In the genomic region with DNA sequence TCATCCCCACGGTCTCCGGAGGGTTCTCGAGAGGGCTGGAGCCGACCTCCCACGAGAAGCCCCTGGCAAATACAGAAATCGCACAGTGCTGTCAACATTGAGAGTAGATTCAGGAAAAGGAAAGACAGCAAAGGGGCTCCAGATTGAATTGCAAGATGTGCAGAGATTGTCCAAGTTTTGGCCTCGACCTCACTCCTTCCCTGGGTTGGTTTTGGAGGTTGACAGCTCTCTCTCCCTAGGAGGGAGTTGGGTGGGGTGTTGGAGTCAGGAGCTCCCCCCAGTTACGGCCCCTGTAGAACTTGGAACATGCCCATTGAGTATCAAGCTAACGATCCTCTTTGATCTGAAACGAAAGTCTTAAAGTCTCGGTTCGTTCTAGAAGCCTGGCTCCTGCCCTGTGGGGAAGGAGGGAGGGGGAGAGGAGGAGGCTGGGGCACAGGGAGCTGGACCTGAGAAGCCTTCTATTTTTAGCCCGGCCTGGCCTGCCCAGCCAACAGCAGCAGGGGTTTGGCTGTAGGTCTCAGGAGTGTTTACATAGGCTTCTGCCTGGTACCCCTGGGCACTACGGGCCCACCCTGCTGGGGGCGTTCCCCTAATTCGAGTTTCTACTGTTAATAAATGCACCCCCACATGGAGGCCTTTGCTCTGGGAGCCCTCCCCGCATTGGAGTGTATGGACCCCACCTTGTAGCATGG, we compare ENCODE assay signal across 10 cellular contexts. TPM values are rescaled to one million over a fixed set of nuclear protein-coding genes. Genes with fewer than 3 reads are reported as not detected.
DNase-seq lines count a peak whose midpoint lies in the region; ATAC-seq and TF ChIP-seq lines count a peak whose summit lies in the region.
"Had no signal": no experiment of that assay in that cellular context is flagged by ENCODE, and none has a peak within 500 bp of the region (broad histone marks: within the 10 kb centered on the region; RNA-seq: fewer than 3 reads in every experiment).

No MANE protein-coding gene starts in this region.

- peak overlapping the region; percentile 78 for H3K4me2 ChIP-seq in neuronal stem cell (ENCODE audit: insufficient read depth, low read length, poor library complexity, severe bottlenecking)

- H2BK5ac ChIP-seq in neuronal stem cell (ENCODE audit: low read length), result no peak overlapping the region

- no peak overlapping the region for H3K27ac Mint-ChIP-seq in activated T-cell treated with anti-CD3 and anti-CD28 coated beads, Interleukin-2, amount 50 U/mL, for 24 hours
- no peak overlapping the region for H3K27ac Mint-ChIP-seq in T-helper 2 cell treated with Interferon-gamma antibody and Interleukin-4, amounts not matched to agents 5 μg/mL and 100 μg/mL, for 36 hours

- no peak for TF ChIP-seq EP300 in gastroesophageal sphincter (IDR thresholded peaks at IDR 0.05)

- H4K91ac ChIP-seq in neuronal stem cell (ENCODE audit: low read depth, low read length, poor library complexity), result no peak overlapping the region

- peak overlapping the region; percentile 65 for H3K4me3 ChIP-seq in AG10803 (ENCODE audit: low read length)
- H3K4me3 ChIP-seq in SJSA1, result peak overlapping the region; percentile 31
- H3K4me3 ChIP-seq in gastroesophageal sphincter, result peak overlapping the region; percentile 53 to 65
- H3K4me3 ChIP-seq in neuronal stem cell (ENCODE audit: low read length in 2 of 2), result peak overlapping the region; percentile 41 to 70

- no peak overlapping the region for H2BK12ac ChIP-seq in neuronal stem cell (ENCODE audit: low read length)

- no peak overlapping the region for H4K8ac ChIP-seq in neuronal stem cell (ENCODE audit: low read depth, low read length)

- H2AFZ ChIP-seq in neuronal stem cell (ENCODE audit: low read length), result peak overlapping the region; percentile 89

- no peak overlapping the region for H2BK15ac ChIP-seq in neuronal stem cell (ENCODE audit: low read length)

- H3K9ac ChIP-seq in neuronal stem cell (ENCODE audit: low read depth, low read length, poor library complexity), result no peak overlapping the region

- WGBS in gastroesophageal sphincter (ENCODE audit: low coverage in 1 of 2), 2 donors, result 0 to 20% methylated on average over 2 of the region's 17 CpGs
- WGBS in neuronal stem cell (ENCODE audit: extremely low coverage in 2 of 2, insufficient read length in 2 of 2, insufficient replicate concordance in 1 of 2), 2 donors, result no CpG with 5 or more reads among the region's 17 CpGs

- peak overlapping the region; percentile 40 for H2AK5ac ChIP-seq in neuronal stem cell (ENCODE audit: low read depth, low read length)

- no peak overlapping the region for H3K4me3 Mint-ChIP-seq in activated T-cell treated with anti-CD3 and anti-CD28 coated beads, Interleukin-2, amount 50 U/mL, for 24 hours
- H3K4me3 Mint-ChIP-seq in T-helper 2 cell treated with Interferon-gamma antibody and Interleukin-4, amounts not matched to agents 5 μg/mL and 100 μg/mL, for 36 hours, result no peak overlapping the region

- H3K27ac ChIP-seq in SJSA1, result no peak overlapping the region
- peak overlapping the region; percentile 29 to 85 (median 80) for H3K27ac ChIP-seq in gastroesophageal sphincter
- no peak overlapping the region for H3K27ac ChIP-seq in neuronal stem cell (replicated peaks; ENCODE audit: low read length)
- H3K27ac ChIP-seq: VCaP had no signal

- ATAC-seq in gastroesophageal sphincter, result peak; percentile 78

- TF ChIP-seq CTCF in AG10803 (conservative IDR thresholded peaks at IDR 0.05; ENCODE audit: low read length), result no peak
- TF ChIP-seq CTCF in gastroesophageal sphincter (IDR thresholded peaks at IDR 0.05), result no peak

- H3K4me1 ChIP-seq in SJSA1 (replicated peaks) (peaks cover 23% of the 10 kb centered on the region), gastroesophageal sphincter (peaks cover 0 to 42% (median 4%) of the 10 kb centered on the region in 3 donors), neuronal stem cell (ENCODE audit: control insufficient read depth in 2 of 2, insufficient read depth in 1 of 2, low read depth in 1 of 2, low read length in 2 of 2) (peaks cover 3 to 7% of the 10 kb centered on the region in 2 donors)

- peak; percentile 59 for DNase-seq in AG10803 (ENCODE audit: low read depth)
- DNase-seq in SJSA1 (ENCODE audit: low read depth in 1 of 2, low spot score in 2 of 2), result no peak
- DNase-seq in neuronal stem cell (ENCODE audit: low spot score), result no peak
- no peak for DNase-seq in activated T-cell treated with anti-CD3 and anti-CD28 coated beads, Interleukin-2, amount 50 U/mL, for 24 hours
- DNase-seq in NCI-H2029 (lab: John Stamatoyannopoulos, UW), result no peak
- no peak for DNase-seq in T-helper 2 cell treated with Interferon-gamma antibody and Interleukin-4, amounts not matched to agents 5 μg/mL and 100 μg/mL, for 36 hours (ENCODE audit: low spot score)
- no peak for DNase-seq in SKM-1 treated with dmso at 0.1 percent for 144 hours (lab: John Stamatoyannopoulos, UW; ENCODE audit: unreplicated experiment)

- H3K36me3 ChIP-seq in SJSA1, result no peaks in the 10 kb centered on the region
- peaks cover 0 to 9% of the 10 kb centered on the region in 2 donors for H3K36me3 ChIP-seq in gastroesophageal sphincter
- no peaks in the 10 kb centered on the region for H3K36me3 ChIP-seq in neuronal stem cell (replicated peaks in 1 of 2; ENCODE audit: control insufficient read depth in 2 of 2, insufficient read depth in 2 of 2, low read length in 2 of 2)

- H3K27me3 ChIP-seq in SJSA1 (replicated peaks) (no peaks in the 10 kb centered on the region), gastroesophageal sphincter (peaks cover 7% of the 10 kb centered on the region), neuronal stem cell (ENCODE audit: control insufficient read depth in 3 of 3, insufficient read depth in 3 of 3, low read depth in 1 of 3, low read length in 3 of 3) (peaks cover 0 to 63% (median 30%) of the 10 kb centered on the region in 3 experiments)

- H3K23ac ChIP-seq in neuronal stem cell (ENCODE audit: low read depth, low read length, poor library complexity), result no peak overlapping the region

- no peaks in the 10 kb centered on the region for H3K79me1 ChIP-seq in neuronal stem cell (ENCODE audit: low read depth, low read length)

- peaks cover 6% of the 10 kb centered on the region for H3K4me1 Mint-ChIP-seq in activated T-cell treated with anti-CD3 and anti-CD28 coated beads, Interleukin-2, amount 50 U/mL, for 24 hours (ENCODE audit: low read depth)
- no peaks in the 10 kb centered on the region for H3K4me1 Mint-ChIP-seq in T-helper 2 cell treated with Interferon-gamma antibody and Interleukin-4, amounts not matched to agents 5 μg/mL and 100 μg/mL, for 36 hours (ENCODE audit: low read depth)

- no peaks in the 10 kb centered on the region for H3K9me3 ChIP-seq in SJSA1 (replicated peaks)
- no peaks in the 10 kb centered on the region for H3K9me3 ChIP-seq in gastroesophageal sphincter
- H3K9me3 ChIP-seq in neuronal stem cell (replicated peaks in 1 of 2; ENCODE audit: control insufficient read depth in 2 of 2, insufficient read depth in 1 of 2, low read depth in 1 of 2, low read length in 2 of 2), result no peaks in the 10 kb centered on the region

- H3K14ac ChIP-seq in neuronal stem cell (ENCODE audit: low read length), result no peak overlapping the region

- H3K18ac ChIP-seq in neuronal stem cell (ENCODE audit: low read length), result no peak overlapping the region

- H3K9me3 Mint-ChIP-seq in activated T-cell treated with anti-CD3 and anti-CD28 coated beads, Interleukin-2, amount 50 U/mL, for 24 hours, result no peaks in the 10 kb centered on the region
- H3K9me3 Mint-ChIP-seq in T-helper 2 cell treated with Interferon-gamma antibody and Interleukin-4, amounts not matched to agents 5 μg/mL and 100 μg/mL, for 36 hours, result no peaks in the 10 kb centered on the region

- TF ChIP-seq POLR2A in gastroesophageal sphincter (IDR thresholded peaks at IDR 0.05), result no peak

- H3K4ac ChIP-seq in neuronal stem cell (ENCODE audit: low read length), result no peak overlapping the region

- peaks cover 34% of the 10 kb centered on the region for H3K27me3 Mint-ChIP-seq in activated T-cell treated with anti-CD3 and anti-CD28 coated beads, Interleukin-2, amount 50 U/mL, for 24 hours
- H3K27me3 Mint-ChIP-seq in T-helper 2 cell treated with Interferon-gamma antibody and Interleukin-4, amounts not matched to agents 5 μg/mL and 100 μg/mL, for 36 hours (ENCODE audit: low read depth), result peaks cover 24% of the 10 kb centered on the region

- no peaks in the 10 kb centered on the region for H3K36me3 Mint-ChIP-seq in activated T-cell treated with anti-CD3 and anti-CD28 coated beads, Interleukin-2, amount 50 U/mL, for 24 hours (ENCODE audit: low read depth)
- no peaks in the 10 kb centered on the region for H3K36me3 Mint-ChIP-seq in T-helper 2 cell treated with Interferon-gamma antibody and Interleukin-4, amounts not matched to agents 5 μg/mL and 100 μg/mL, for 36 hours (ENCODE audit: low read depth)

- no peak overlapping the region for H2BK120ac ChIP-seq in neuronal stem cell (ENCODE audit: low read depth, low read length)

RNA-seq across cellular contexts. Expression of a gene that starts 0.7 kb away (rescaled TPM):
- total RNA-seq in SJSA1 (2014; rRNA removed; shearing (Covaris generic)), result 0.05 TPM in 1 of 2 replicates, not detected in the other
- total RNA-seq in gastroesophageal sphincter, result 1 to 10 TPM in 3 of 4 donors, under 1 TPM in 1; 0.64 to 4.8 (median 3.2) TPM
- 0.04 TPM for polyA plus RNA-seq in neuronal stem cell (2013, experiment 1 of 2)
- 0.03 TPM for polyA plus RNA-seq in neuronal stem cell (2013, experiment 2 of 2)
- total RNA-seq: subcutaneous adipose tissue had no signal

Comparison
In these comparisons a context has a peak if more than half of its experiments do, and no peak if none do; other contexts are left out.
1. H3K27ac ChIP-seq: peak in gastroesophageal sphincter (4 of 4); none in SJSA1 (single experiment) and neuronal stem cell (single experiment).
2. Peak in every context shown above with its lines, with median percentiles within 50 percentile points of each other: H3K4me3 ChIP-seq.